In genomic region chr19:36043952-36044351, GRCh38 we compare ENCODE assay signal across 24 cellular contexts.
"Had no signal": no experiment of that assay in that cellular context is flagged by ENCODE, and none has a peak within 500 bp of the region (broad histone marks: within the 10 kb centered on the region; RNA-seq: fewer than 3 reads in every experiment).

No MANE protein-coding gene starts in this region.

- H3K4me3 Mint-ChIP-seq: activated CD8-positive, alpha-beta T cell treated with anti-CD3 and anti-CD28 coated beads for 36 hours; activated naive CD4-positive, alpha-beta T cell treated with anti-CD3 and anti-CD28 coated beads, Interleukin-2, amount 50 U/mL, for 24 hours; activated naive CD8-positive, alpha-beta T cell treated with anti-CD3 and anti-CD28 coated beads, Interleukin-2, amount 50 U/mL, for 24 hours; central memory CD8-positive, alpha-beta T cell; dendritic cell treated with granulocyte-macrophage colony-stimulating factor and Interleukin-4, amounts not matched to agents 40 ng/mL and 50 ng/mL, for 4 days; memory B cell; natural killer cell; stimulated activated memory B cell treated with anti-CD40 and anti-IgM and Interleukin-4, amounts not matched to agents 10 μg/mL and 1 μg/mL and 100 μg/mL, for 72 hours; stimulated activated naive CD8-positive, alpha-beta T cell treated with anti-CD3 and anti-CD28 coated beads, Interleukin-15, amount 100 ng/mL, for 72 hours; WTC11 had no signal

- H3K4me3 ChIP-seq: heart left ventricle, smooth muscle cell, tibial nerve had no signal

- H3K36me3 Mint-ChIP-seq: natural killer cell, WTC11 had no signal

- H3K9me3 Mint-ChIP-seq: activated CD8-positive, alpha-beta T cell treated with anti-CD3 and anti-CD28 coated beads for 36 hours; activated naive CD4-positive, alpha-beta T cell treated with anti-CD3 and anti-CD28 coated beads, Interleukin-2, amount 50 U/mL, for 24 hours; activated naive CD8-positive, alpha-beta T cell treated with anti-CD3 and anti-CD28 coated beads, Interleukin-2, amount 50 U/mL, for 24 hours; activated T-helper 2 cell treated with anti-CD3 and anti-CD28 coated beads, Interferon-gamma antibody, Interleukin-2, Interleukin-4, amounts not matched to agents 10 μg/mL and 5 μg/mL and 100 μg/mL, durations not matched to agents 14 hours and 24 hours and 36 hours; central memory CD8-positive, alpha-beta T cell; dendritic cell treated with granulocyte-macrophage colony-stimulating factor and Interleukin-4, amounts not matched to agents 40 ng/mL and 50 ng/mL, for 4 days; natural killer cell; stimulated activated memory B cell treated with anti-CD40 and anti-IgM and Interleukin-4, amounts not matched to agents 10 μg/mL and 1 μg/mL and 100 μg/mL, for 72 hours; stimulated activated naive CD8-positive, alpha-beta T cell treated with anti-CD3 and anti-CD28 coated beads, Interleukin-15, amount 100 ng/mL, for 72 hours; WTC11 had no signal

- H3K9me3 ChIP-seq: heart left ventricle, tibial nerve had no signal

- ATAC-seq: activated CD8-positive, alpha-beta T cell treated with anti-CD3 and anti-CD28 coated beads for 36 hours; activated naive CD8-positive, alpha-beta T cell treated with anti-CD3 and anti-CD28 coated beads, Interleukin-2, amount 50 U/mL, for 24 hours; heart left ventricle; natural killer cell; stimulated activated memory B cell treated with anti-CD40 and anti-IgM and Interleukin-4, amounts not matched to agents 10 μg/mL and 1 μg/mL and 100 μg/mL, for 72 hours; stimulated activated naive CD8-positive, alpha-beta T cell treated with anti-CD3 and anti-CD28 coated beads, Interleukin-15, amount 100 ng/mL, for 72 hours; WTC11 had no signal

- H3K4me1 Mint-ChIP-seq: activated naive CD8-positive, alpha-beta T cell treated with anti-CD3 and anti-CD28 coated beads, Interleukin-2, amount 50 U/mL, for 24 hours; central memory CD8-positive, alpha-beta T cell; natural killer cell; stimulated activated memory B cell treated with anti-CD40 and anti-IgM and Interleukin-4, amounts not matched to agents 10 μg/mL and 1 μg/mL and 100 μg/mL, for 72 hours; stimulated activated naive CD8-positive, alpha-beta T cell treated with anti-CD3 and anti-CD28 coated beads, Interleukin-15, amount 100 ng/mL, for 72 hours had no signal

- H3K27me3 ChIP-seq: heart left ventricle, tibial nerve had no signal

- H3K4me2 ChIP-seq: smooth muscle cell had no signal

- H3K27ac Mint-ChIP-seq: activated CD8-positive, alpha-beta T cell treated with anti-CD3 and anti-CD28 coated beads for 36 hours; activated naive CD4-positive, alpha-beta T cell treated with anti-CD3 and anti-CD28 coated beads, Interleukin-2, amount 50 U/mL, for 24 hours; activated naive CD8-positive, alpha-beta T cell treated with anti-CD3 and anti-CD28 coated beads, Interleukin-2, amount 50 U/mL, for 24 hours; activated T-helper 2 cell treated with anti-CD3 and anti-CD28 coated beads, Interferon-gamma antibody, Interleukin-2, Interleukin-4, amounts not matched to agents 10 μg/mL and 5 μg/mL and 100 μg/mL, durations not matched to agents 14 hours and 24 hours and 36 hours; dendritic cell treated with granulocyte-macrophage colony-stimulating factor and Interleukin-4, amounts not matched to agents 40 ng/mL and 50 ng/mL, for 4 days; memory B cell; natural killer cell; stimulated activated memory B cell treated with anti-CD40 and anti-IgM and Interleukin-4, amounts not matched to agents 10 μg/mL and 1 μg/mL and 100 μg/mL, for 72 hours; stimulated activated naive CD8-positive, alpha-beta T cell treated with anti-CD3 and anti-CD28 coated beads, Interleukin-15, amount 100 ng/mL, for 72 hours; WTC11 had no signal

- H3K27me3 Mint-ChIP-seq: activated CD8-positive, alpha-beta T cell treated with anti-CD3 and anti-CD28 coated beads for 36 hours; activated naive CD4-positive, alpha-beta T cell treated with anti-CD3 and anti-CD28 coated beads, Interleukin-2, amount 50 U/mL, for 24 hours; activated naive CD8-positive, alpha-beta T cell treated with anti-CD3 and anti-CD28 coated beads, Interleukin-2, amount 50 U/mL, for 24 hours; central memory CD8-positive, alpha-beta T cell; dendritic cell treated with granulocyte-macrophage colony-stimulating factor and Interleukin-4, amounts not matched to agents 40 ng/mL and 50 ng/mL, for 4 days; memory B cell; stimulated activated memory B cell treated with anti-CD40 and anti-IgM and Interleukin-4, amounts not matched to agents 10 μg/mL and 1 μg/mL and 100 μg/mL, for 72 hours; stimulated activated naive CD8-positive, alpha-beta T cell treated with anti-CD3 and anti-CD28 coated beads, Interleukin-15, amount 100 ng/mL, for 72 hours had no signal

- DNase-seq: activated CD4-positive, alpha-beta T cell treated with anti-CD3 and anti-CD28 coated beads for 1 hour; activated CD4-positive, alpha-beta T cell treated with anti-CD3 and anti-CD28 coated beads, Interleukin-2, amount 50 U/mL, for 1 hour; activated CD8-positive, alpha-beta T cell treated with anti-CD3 and anti-CD28 coated beads for 36 hours; activated naive CD8-positive, alpha-beta T cell treated with anti-CD3 and anti-CD28 coated beads, Interleukin-2, amount 50 U/mL, for 24 hours; activated T-cell treated with anti-CD3 and anti-CD28 coated beads, Interleukin-2, amount 50 U/mL, for 48 hours; effector CD4-positive, alpha-beta T cell; heart left ventricle; natural killer cell; retina; stimulated activated CD4-positive, alpha-beta T cell treated with anti-CD3 and anti-CD28 coated beads, Interleukin-1b, Interleukin-23, amount 100 ng/mL, for 48 hours; stimulated activated CD4-positive, alpha-beta T cell treated with anti-CD3 and anti-CD28 coated beads, Interleukin-4, amount 100 ng/mL, for 4 hours; stimulated activated CD8-positive, alpha-beta memory T cell treated with anti-CD3 and anti-CD28 coated beads, Interleukin-4, amount 100 ng/mL, for 48 hours; stimulated activated naive CD8-positive, alpha-beta T cell treated with anti-CD3 and anti-CD28 coated beads, Interleukin-15, amount 100 ng/mL, for 72 hours; T-helper 2 cell had no signal

- H3K27ac ChIP-seq: epithelial cell of prostate had no signal
